1 cellular context compared by ENCODE assay signal in genomic region chr16:1181715-1182671, GRCh38.
TF ChIP-seq lines count a peak whose summit lies in the region.

No MANE protein-coding gene starts in this region.

TF ChIP-seq in GM23338, 12 proteins besides CTCF, POLR2A, EP300 and RAD21 (continued from another document):
- TF ChIP-seq REST (IDR thresholded peaks at IDR 0.05; ENCODE audit: unreplicated experiment) (no peak), ZNF331 (CRISPR knock-in tag; IDR thresholded peaks at IDR 0.05; ENCODE audit: low read depth) (no peak), NANOG (IDR thresholded peaks at IDR 0.05; ENCODE audit: borderline replicate concordance) (no peak), JUNB (IDR thresholded peaks at IDR 0.05; ENCODE audit: unreplicated experiment) (no peak), ZNF462 (CRISPR knock-in tag; IDR thresholded peaks at IDR 0.05) (no peak), EZH2 (IDR thresholded peaks at IDR 0.05; ENCODE audit: low read depth, unreplicated experiment) (no peak), ZNF114 (CRISPR knock-in tag; IDR thresholded peaks at IDR 0.05) (no peak)
